8 cellular contexts compared by ENCODE assay signal in the genomic region with DNA sequence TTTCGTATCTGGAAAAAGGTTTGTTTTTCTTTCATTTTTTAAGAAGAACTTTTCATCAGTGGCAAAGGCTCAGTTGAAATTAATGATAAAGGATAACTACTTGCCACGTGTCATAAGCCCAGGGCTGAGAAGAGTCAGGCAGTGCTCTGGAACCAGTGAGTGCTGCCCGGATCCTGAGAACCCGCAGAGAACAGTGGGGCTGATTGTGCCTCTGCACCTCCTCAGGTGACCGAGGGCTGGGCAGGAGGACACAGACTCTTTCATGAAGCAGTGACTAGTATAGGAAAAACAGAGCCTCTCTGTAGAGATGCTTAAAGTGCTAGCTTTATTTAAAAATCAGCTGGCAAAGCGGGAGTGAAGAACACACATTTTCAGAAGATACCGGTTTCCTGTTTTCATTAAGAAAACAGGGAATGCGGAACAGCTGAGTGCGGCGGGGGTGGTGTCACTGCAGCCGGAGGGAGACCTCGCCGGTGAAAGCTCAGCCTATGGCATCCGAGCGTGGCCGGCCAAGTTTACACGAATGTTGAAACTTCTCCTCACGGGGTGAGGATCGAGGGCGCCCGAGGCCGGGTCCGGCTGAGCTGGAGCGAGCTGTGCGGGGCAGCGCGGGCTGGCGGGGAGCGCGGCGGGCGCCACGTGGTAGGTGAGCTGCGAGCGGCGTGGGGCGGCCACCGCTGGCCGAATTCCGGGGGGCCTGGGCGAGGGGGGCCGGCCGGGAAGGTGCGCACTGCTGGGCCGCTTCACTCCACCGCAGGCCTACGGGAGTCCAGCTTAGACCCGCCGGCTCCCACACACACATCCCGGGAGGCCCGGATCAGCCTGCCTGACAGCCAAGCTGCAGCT.
DNase-seq lines count a peak whose midpoint lies in the region; ATAC-seq and TF ChIP-seq lines count a peak whose summit lies in the region.

No MANE protein-coding gene starts in this region.

- H3K4me2 ChIP-seq in osteoblast (ENCODE audit: insufficient read depth, low read length) = peak overlapping the region; percentile 78

- H3K36me3 ChIP-seq in Peyer's patch = peaks cover 0 to 15% (median 0%) of the 10 kb centered on the region in 3 donors
- H3K36me3 ChIP-seq in heart left ventricle = peaks cover 0 to 18% (median 11%) of the 10 kb centered on the region in 9 donors
- peaks cover 15% of the 10 kb centered on the region for H3K36me3 ChIP-seq in osteoblast (ENCODE audit: insufficient read depth, low read length)

- intact Hi-C loops in heart left ventricle (cut with DNase I) = loop anchor here in 1 of 10 donors (5.0 kb wide), 1 partner anchor 35 kb away; no protein-coding TSS in a partner anchor

- H3K4me3 ChIP-seq in Peyer's patch = peak overlapping the region; percentile 39 to 63 (median 50)
- peak overlapping the region; percentile 20 to 68 (median 58) for H3K4me3 ChIP-seq in heart left ventricle
- H3K4me3 ChIP-seq in osteoblast (ENCODE audit: insufficient read depth, low read length) = peak overlapping the region; percentile 63

- ATAC-seq in activated CD4-positive, CD25-positive, alpha-beta regulatory T cell treated with anti-CD3 and anti-CD28 coated beads, Interleukin-2, amount 50 U/mL, for 24 hours = peak; percentile 80 to 84
- peak; percentile 23 to 70 (median 66) for ATAC-seq in heart left ventricle

- H3K27ac ChIP-seq in Peyer's patch (peak overlapping the region; percentile 37 to 86 (median 64)), heart left ventricle (peak overlapping the region; percentile 42 to 85 (median 64)), osteoblast (ENCODE audit: low read depth, low read length) (peak overlapping the region; percentile 78)

- WGBS in heart left ventricle, 4 donors = 9 to 17% (median 14%) methylated on average over 22 to 51 of the region's 51 CpGs

- TF ChIP-seq POLR2A in Peyer's patch (IDR thresholded peaks at IDR 0.05) = no peak
- no peak for TF ChIP-seq POLR2A in heart left ventricle (IDR thresholded peaks at IDR 0.05)

- TF ChIP-seq CTCF in Peyer's patch (IDR thresholded peaks at IDR 0.05) (no peak), heart left ventricle (IDR thresholded peaks at IDR 0.05) (no peak), osteoblast (IDR thresholded peaks at IDR 0.05; ENCODE audit: extremely low read depth, low read depth, low read length) (no peak)

- H3K27me3 ChIP-seq in Peyer's patch = no peaks in the 10 kb centered on the region
- H3K27me3 ChIP-seq in heart left ventricle = peaks cover 0 to 4% (median 0%) of the 10 kb centered on the region in 9 donors
- H3K27me3 ChIP-seq in osteoblast (ENCODE audit: insufficient read depth, low read length) = no peaks in the 10 kb centered on the region

- DNase-seq in activated CD4-positive, CD25-positive, alpha-beta regulatory T cell treated with anti-CD3 and anti-CD28 coated beads, Interleukin-2, amount 50 U/mL, for 72 hours = no peak
- peak; percentile 32 to 76 (median 61) for DNase-seq in Peyer's patch
- peak; percentile 73 for DNase-seq in amniotic epithelial cell (ENCODE audit: low read depth)
- DNase-seq in heart left ventricle = peak; percentile 60 to 84 (median 70)
- DNase-seq in osteoblast (ENCODE audit: insufficient read length, low spot score, missing footprints) = peak; percentile 94
- no peak for DNase-seq in DMS114 treated with DMSO at 0.1 percent for 48 hours (lab: John Stamatoyannopoulos, UW; ENCODE audit: unreplicated experiment)
- DNase-seq in cortex of kidney (lab: John Stamatoyannopoulos, UW) = no peak

- H3K9me3 ChIP-seq in Peyer's patch (no peaks in the 10 kb centered on the region), heart left ventricle (no peaks in the 10 kb centered on the region), osteoblast (ENCODE audit: low read depth, low read length) (no peaks in the 10 kb centered on the region)

- H4K20me1 ChIP-seq in osteoblast (ENCODE audit: insufficient read depth, low read length) = no peaks in the 10 kb centered on the region

- peaks cover 51% of the 10 kb centered on the region for H3K79me2 ChIP-seq in osteoblast (ENCODE audit: insufficient read depth, low read length)

- H2AFZ ChIP-seq in osteoblast (ENCODE audit: low read length) = peak overlapping the region; percentile 61

- H3K4me1 ChIP-seq in Peyer's patch (peaks cover 0 to 10% (median 0%) of the 10 kb centered on the region in 4 donors), heart left ventricle (peaks cover 4 to 57% (median 33%) of the 10 kb centered on the region in 12 donors), osteoblast (ENCODE audit: insufficient read depth, low read length) (peaks cover 29% of the 10 kb centered on the region)

Comparison
In these comparisons a context has a peak if more than half of its experiments do, and no peak if none do; other contexts are left out.
1. DNase-seq: peak in Peyer's patch (3 of 3), amniotic epithelial cell (single experiment), heart left ventricle (5 of 5) and osteoblast (single experiment); none in activated CD4-positive, CD25-positive, alpha-beta regulatory T cell treated with anti-CD3 and anti-CD28 coated beads, Interleukin-2, amount 50 U/mL, for 72 hours (single experiment), DMS114 treated with DMSO at 0.1 percent for 48 hours (single experiment) and cortex of kidney (single experiment).
2. Peak in every context shown above with its lines, with median percentiles within 50 percentile points of each other: H3K27ac ChIP-seq and H3K4me3 ChIP-seq.